Comparison of ENCODE assay signal across 13 cellular contexts in genomic region chr7:32357535-32358277, GRCh38.
DNase-seq lines count a peak whose midpoint lies in the region; ATAC-seq and TF ChIP-seq lines count a peak whose summit lies in the region.
"Had no signal": no experiment of that assay in that cellular context is flagged by ENCODE, and none has a peak within 500 bp of the region (broad histone marks: within the 10 kb centered on the region; RNA-seq: fewer than 3 reads in every experiment).

No MANE protein-coding gene starts in this region.

- no peak overlapping the region for H3K27ac ChIP-seq in A673 (ENCODE audit: low read depth, low read length, poor library complexity, severe bottlenecking)
- H3K27ac ChIP-seq in endodermal cell (ENCODE audit: low read depth, low read length): no peak overlapping the region
- H3K27ac ChIP-seq in upper lobe of left lung: no peak overlapping the region
- H3K27ac ChIP-seq: gastrocnemius medialis, thoracic aorta had no signal

- no peak for TF ChIP-seq EP300 in upper lobe of left lung (IDR thresholded peaks at IDR 0.05)

- no peak overlapping the region for H3K4me3 Mint-ChIP-seq in endodermal cell
- H3K4me3 Mint-ChIP-seq: CD4-positive, CD25-positive, alpha-beta regulatory T cell had no signal

- H3K9ac ChIP-seq in endodermal cell (ENCODE audit: extremely low read depth, low read length, poor library complexity, severe bottlenecking): no peak overlapping the region
- H3K9ac ChIP-seq: SK-N-SH had no signal

- H3K36me3 ChIP-seq in A673 (ENCODE audit: insufficient read depth, low read length, poor library complexity, severe bottlenecking) (no peaks in the 10 kb centered on the region), endodermal cell (ENCODE audit: control insufficient read depth, insufficient read depth, low read length) (no peaks in the 10 kb centered on the region), upper lobe of left lung (no peaks in the 10 kb centered on the region)
- H3K36me3 ChIP-seq: gastrocnemius medialis, thoracic aorta had no signal

- TF ChIP-seq POLR2A in upper lobe of left lung (IDR thresholded peaks at IDR 0.05): no peak

- H3K4me1 ChIP-seq in A673 (ENCODE audit: insufficient read depth, low read length, poor library complexity, severe bottlenecking): no peaks in the 10 kb centered on the region
- H3K4me1 ChIP-seq in endodermal cell (ENCODE audit: control insufficient read depth, insufficient read depth, low read length): no peaks in the 10 kb centered on the region
- no peaks in the 10 kb centered on the region for H3K4me1 ChIP-seq in upper lobe of left lung
- H3K4me1 ChIP-seq: gastrocnemius medialis had no signal

- BruUV-seq in A673 (replicated peaks; lab: Mats Ljungman, UMichigan): no TSS peak

- H3K27me3 Mint-ChIP-seq in endodermal cell (ENCODE audit: insufficient read depth): peaks cover 24% of the 10 kb centered on the region

- H3K27me3 ChIP-seq in A673 (replicated peaks; ENCODE audit: insufficient read depth, low read depth, low read length, poor library complexity) (peaks cover 71% of the 10 kb centered on the region), endodermal cell (ENCODE audit: control insufficient read depth, insufficient read depth, low read length, poor library complexity, severe bottlenecking) (peaks cover 4% of the 10 kb centered on the region), upper lobe of left lung (no peaks in the 10 kb centered on the region)
- H3K27me3 ChIP-seq: gastrocnemius medialis had no signal

- DNase-seq in A673 (ENCODE audit: low spot score) (no peak), NCI-H526 treated with DMSO at 0.1 percent for 48 hours (lab: John Stamatoyannopoulos, UW) (peak; percentile 10), endodermal cell (no peak), AG08396 (ENCODE audit: low spot score) (no peak), upper lobe of left lung (no peak)
- DNase-seq in activated naive CD4-positive, alpha-beta T cell (lab: John Stamatoyannopoulos, UW): no peak
- no peak for DNase-seq in activated CD4-positive, CD25-positive, alpha-beta regulatory T cell (lab: John Stamatoyannopoulos, UW)
- DNase-seq: CD4-positive, CD25-positive, alpha-beta regulatory T cell; gastrocnemius medialis; IMR-90; SK-N-SH had no signal

- CTCF ChIA-PET in A673 (lab: Charles Lee): no interaction called here

- no peaks in the 10 kb centered on the region for H3K36me3 Mint-ChIP-seq in endodermal cell (ENCODE audit: low read depth)
- H3K36me3 Mint-ChIP-seq: CD4-positive, CD25-positive, alpha-beta regulatory T cell had no signal

- ATAC-seq in upper lobe of left lung (ENCODE audit: low FRiP score in 2 of 2): no peak
- ATAC-seq: gastrocnemius medialis had no signal

- 53 to 70% methylated on average over 5 to 8 of the region's 8 CpGs for WGBS in endodermal cell (ENCODE audit: insufficient coverage in 1 of 2, insufficient read length in 1 of 2), 2 experiments
- WGBS in upper lobe of left lung, 2 donors: 42 to 44% methylated on average over 8 of the region's 8 CpGs

- H3K4me1 Mint-ChIP-seq in endodermal cell: no peaks in the 10 kb centered on the region
- H3K4me1 Mint-ChIP-seq: CD4-positive, CD25-positive, alpha-beta regulatory T cell had no signal

- POLR2A ChIA-PET in A673 (lab: Charles Lee; ENCODE audit: low non-redundant PET): interaction anchor here (0.6 kb wide), 1 partner anchor 10 kb away, joined by 4 read pairs; no protein-coding TSS in a partner anchor

- no peak overlapping the region for H3K4me3 ChIP-seq in A673 (ENCODE audit: low read depth, low read length, poor library complexity, severe bottlenecking)
- no peak overlapping the region for H3K4me3 ChIP-seq in endodermal cell (ENCODE audit: low read length)
- H3K4me3 ChIP-seq in upper lobe of left lung: no peak overlapping the region
- H3K4me3 ChIP-seq: gastrocnemius medialis, thoracic aorta had no signal

- H3K27ac Mint-ChIP-seq in endodermal cell: no peak overlapping the region
- H3K27ac Mint-ChIP-seq: CD4-positive, CD25-positive, alpha-beta regulatory T cell had no signal

- 0 out of 2 replicates have a peak, but pooled peaks have one; percentile 15 for TF ChIP-seq CTCF in A673 (conservative IDR thresholded peaks at IDR 0.05; ENCODE audit: low read depth, low read length)
- 0 out of 2 replicates have a peak, but pooled peaks have one; percentile 3 for TF ChIP-seq CTCF in GM12874 (IDR thresholded peaks at IDR 0.05; ENCODE audit: insufficient read depth, low read depth, low read length)
- peak; percentile 50 for TF ChIP-seq CTCF in endodermal cell (conservative IDR thresholded peaks at IDR 0.05)
- TF ChIP-seq CTCF in upper lobe of left lung (IDR thresholded peaks at IDR 0.05): no peak

- H3K9me3 Mint-ChIP-seq in endodermal cell: no peaks in the 10 kb centered on the region

- intact Hi-C loops in A673 (cut with micrococcal nuclease; ENCODE audit: unreplicated experiment): no loop called here

- no peaks in the 10 kb centered on the region for H3K9me3 ChIP-seq in A673 (ENCODE audit: low read depth, low read length, poor library complexity, severe bottlenecking)
- H3K9me3 ChIP-seq in endodermal cell (ENCODE audit: control insufficient read depth, low read length): no peaks in the 10 kb centered on the region
- no peaks in the 10 kb centered on the region for H3K9me3 ChIP-seq in upper lobe of left lung
- H3K9me3 ChIP-seq: gastrocnemius medialis, SK-N-SH, thoracic aorta had no signal

Comparison
In these comparisons a context has a peak if more than half of its experiments do, and no peak if none do; other contexts are left out.
1. CTCF ChIP-seq: peak in A673 (single experiment), GM12874 (single experiment) and endodermal cell (single experiment); none in upper lobe of left lung (0 of 6).